In the genomic region with DNA sequence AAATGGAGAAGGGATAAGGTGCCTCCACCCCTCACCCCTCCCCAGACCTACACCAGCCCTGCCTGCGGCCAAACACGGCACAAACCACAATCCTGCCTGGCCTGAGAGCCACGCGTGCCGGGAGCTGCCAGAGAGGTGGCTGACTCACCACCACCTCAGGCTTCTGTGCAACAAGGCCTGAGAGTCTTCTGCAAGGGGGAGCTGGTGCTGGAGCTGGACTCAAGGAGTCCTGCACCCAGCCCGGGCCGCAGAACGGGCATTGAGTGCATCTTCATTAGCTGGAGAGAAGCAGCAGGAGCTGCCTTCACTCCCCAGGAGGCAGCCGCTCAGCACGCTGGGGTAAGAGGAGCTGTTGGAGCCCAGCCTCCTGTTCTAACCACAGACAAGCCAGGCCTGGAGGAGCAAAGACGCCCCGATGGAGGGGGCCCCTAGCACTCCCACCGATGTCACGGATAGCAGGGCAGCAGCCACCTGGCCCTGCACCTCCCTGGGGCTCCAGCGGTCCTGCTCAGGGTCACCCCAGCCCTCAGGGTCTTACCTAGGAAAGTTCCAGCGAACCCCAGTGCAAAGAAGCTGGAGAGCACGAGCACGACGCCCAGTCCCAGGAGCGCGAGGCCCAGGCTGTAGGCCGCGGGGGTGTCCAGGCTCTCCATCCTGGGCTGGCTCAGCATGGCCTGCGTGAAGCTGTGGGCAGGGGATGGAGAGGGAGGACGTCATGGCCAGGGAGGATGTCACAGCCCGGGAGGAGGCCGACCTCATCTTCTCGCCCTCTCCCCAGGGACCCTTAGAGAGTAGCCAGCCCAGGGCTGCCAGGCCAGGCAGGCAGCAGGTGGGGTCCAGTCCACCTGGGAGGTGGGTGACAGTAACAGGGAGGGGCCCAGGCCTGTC, we compare ENCODE assay signal across 1 cellular context.
TF ChIP-seq lines count a peak whose summit lies in the region.

No MANE protein-coding gene starts in this region.

TF ChIP-seq in HCT116, 20 proteins besides CTCF, POLR2A, EP300 and RAD21:
- TF ChIP-seq ZNF274 (IDR thresholded peaks at IDR 0.05; ENCODE audit: low read depth, low read length) (no peak), POLR2AphosphoS5 (IDR thresholded peaks at IDR 0.05; ENCODE audit: low read depth, low read length) (no peak)
- TF ChIP-seq, protein P1, sequence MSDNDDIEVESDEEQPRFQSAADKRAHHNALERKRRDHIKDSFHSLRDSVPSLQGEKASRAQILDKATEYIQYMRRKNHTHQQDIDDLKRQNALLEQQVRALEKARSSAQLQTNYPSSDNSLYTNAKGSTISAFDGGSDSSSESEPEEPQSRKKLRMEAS (IDR thresholded peaks at IDR 0.05) = peak; percentile 61
